Comparison of ENCODE assay signal across 8 cellular contexts in the genomic region with DNA sequence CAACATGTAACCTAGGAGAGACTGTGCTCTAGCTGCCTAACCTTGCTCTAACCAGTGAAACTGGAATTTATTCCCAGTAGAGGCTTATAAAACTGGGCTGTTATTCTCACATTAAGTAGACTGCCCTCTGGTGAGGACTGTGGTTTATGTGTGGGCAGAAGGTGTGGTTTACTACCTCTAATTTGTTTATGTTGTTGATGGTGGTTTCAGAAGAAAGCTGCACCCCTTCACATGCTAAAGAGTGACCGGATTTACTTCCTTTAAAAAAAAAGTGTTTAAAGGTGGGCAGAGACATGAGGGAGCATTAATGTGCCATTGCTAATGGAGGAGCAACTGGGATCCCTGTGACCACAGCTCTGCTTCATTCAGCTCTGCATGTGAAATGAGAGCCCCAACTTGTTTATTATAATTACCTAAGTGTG.
DNase-seq lines count a peak whose midpoint lies in the region; ATAC-seq and TF ChIP-seq lines count a peak whose summit lies in the region.

No MANE protein-coding gene starts in this region.

- H3K4me1 ChIP-seq in OCI-LY7 (ENCODE audit: insufficient read depth, low read length, poor library complexity, severe bottlenecking): no peaks in the 10 kb centered on the region

- no peaks in the 10 kb centered on the region for H3K9me3 ChIP-seq in OCI-LY7 (ENCODE audit: low read length)

- peak; percentile 72 for ATAC-seq in GM18861 (IDR thresholded peaks at IDR 0.05; ENCODE audit: unreplicated experiment)
- peak; percentile 89 for ATAC-seq in HG02678 (IDR thresholded peaks at IDR 0.05; ENCODE audit: unreplicated experiment)
- ATAC-seq in Right ventricle myocardium inferior: no peak

- H3K36me3 ChIP-seq in OCI-LY7 (ENCODE audit: insufficient read depth, low read length): no peaks in the 10 kb centered on the region

- no peaks in the 10 kb centered on the region for H3K9me2 ChIP-seq in OCI-LY7 (ENCODE audit: insufficient read depth, low read length)

- BruUV-seq in OCI-LY7 (replicated peaks; lab: Mats Ljungman, UMichigan): no TSS peak

- no peaks in the 10 kb centered on the region for H3K79me2 ChIP-seq in OCI-LY7 (ENCODE audit: insufficient read depth, low read depth, low read length)

- POLR2A ChIA-PET in OCI-LY7 (lab: Charles Lee): no interaction called here

- no peak overlapping the region for H3K27ac ChIP-seq in OCI-LY7 (ENCODE audit: low read depth, low read length, poor library complexity, severe bottlenecking)

- H2AFZ ChIP-seq in OCI-LY7 (ENCODE audit: low read length): no peak overlapping the region

- H3K4me3 ChIP-seq in OCI-LY7 (ENCODE audit: low read depth, low read length, poor library complexity, severe bottlenecking): no peak overlapping the region

- no peak overlapping the region for H3K4me2 ChIP-seq in OCI-LY7 (ENCODE audit: low read length)

- peak; percentile 25; the same call in 1 of the 2 replicates for TF ChIP-seq CTCF in OCI-LY7 (conservative IDR thresholded peaks at IDR 0.05; ENCODE audit: low read length)

- DNase-seq in OCI-LY7 (ENCODE audit: low spot score) (no peak), left kidney (ENCODE audit: low read depth, low spot score) (peak; percentile 52), NCI-H1092 treated with DMSO at 0.1 percent for 48 hours (lab: John Stamatoyannopoulos, UW) (no peak), 8988T (no peak), Right ventricle myocardium inferior (ENCODE audit: missing footprints) (no peak), AML-193 (lab: John Stamatoyannopoulos, UW) (no peak)

- intact Hi-C loops in OCI-LY7 (cut with micrococcal nuclease; ENCODE audit: unreplicated experiment): no loop called here
- intact Hi-C loops in Right ventricle myocardium inferior (cut with DNase I): no loop called here

- no peaks in the 10 kb centered on the region for H4K20me1 ChIP-seq in OCI-LY7 (ENCODE audit: insufficient read depth, low read length)

- CTCF ChIA-PET in OCI-LY7 (lab: Charles Lee; ENCODE audit: unreplicated experiment): no interaction called here
